ENCODE assay signal across 20 cellular contexts in the genomic region with DNA sequence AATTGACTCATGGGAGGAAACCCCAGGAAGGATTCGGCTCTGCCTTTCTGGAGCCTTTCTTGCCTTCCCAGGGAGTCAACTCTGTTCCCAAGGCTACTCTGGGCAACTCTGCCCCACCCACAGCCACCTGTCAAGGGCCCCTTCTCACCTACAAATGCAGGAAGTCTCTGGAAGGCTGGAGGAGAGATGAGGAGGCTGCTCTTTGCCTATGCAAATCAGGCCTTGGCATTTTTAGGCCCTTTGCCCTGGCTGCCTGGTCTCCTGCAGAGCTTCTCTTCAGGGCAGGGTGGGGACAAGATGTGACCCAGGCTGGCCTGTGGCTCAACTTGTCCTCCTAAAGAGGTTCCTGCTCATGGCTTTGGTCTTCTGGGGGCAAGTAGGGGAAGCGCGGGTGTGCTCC. TPM values are rescaled to one million over a fixed set of nuclear protein-coding genes. Genes with fewer than 3 reads are reported as not detected.
A peak's percentile ranks its signal among the peaks of the same experiment; 100 is the strongest.
DNase-seq lines count a peak whose midpoint lies in the region; ATAC-seq and TF ChIP-seq lines count a peak whose summit lies in the region.
"Had no signal": no experiment of that assay in that cellular context is flagged by ENCODE, and none has a peak within 500 bp of the region (broad histone marks: within the 10 kb centered on the region; RNA-seq: fewer than 3 reads in every experiment).

No MANE protein-coding gene starts in this region.

- H3K27ac Mint-ChIP-seq in activated CD4-positive, alpha-beta T cell treated with anti-CD3 and anti-CD28 coated beads, Interleukin-2, amount 10 ng/mL, durations not matched to agents 7 days and 5 days, result no peak overlapping the region
- H3K27ac Mint-ChIP-seq: CD4-positive, alpha-beta memory T cell; effector memory CD8-positive, alpha-beta T cell had no signal

- intact Hi-C loops in Right ventricle myocardium inferior (cut with DNase I) (no loop called here), left ventricle myocardium inferior (cut with micrococcal nuclease) (no loop called here), left colon (cut with DNase I, micrococcal nuclease) (no loop called here), gastrocnemius medialis (cut with DNase I; ENCODE audit: low total_unique reads) (no loop called here)

- TF ChIP-seq POLR2A in Peyer's patch (IDR thresholded peaks at IDR 0.05) (no peak), gastrocnemius medialis (IDR thresholded peaks at IDR 0.05) (no peak)

- no peaks in the 10 kb centered on the region for H3K36me3 Mint-ChIP-seq in activated CD4-positive, alpha-beta T cell treated with anti-CD3 and anti-CD28 coated beads, Interleukin-2, amount 10 ng/mL, durations not matched to agents 7 days and 5 days (ENCODE audit: low read depth)
- H3K36me3 Mint-ChIP-seq: CD4-positive, alpha-beta memory T cell had no signal

- H3K4me1 ChIP-seq in left ventricle myocardium inferior (peaks cover 25% of the 10 kb centered on the region), Peyer's patch (peaks cover 0 to 21% (median 5%) of the 10 kb centered on the region in 4 donors), gastrocnemius medialis (peaks cover 5 to 12% of the 10 kb centered on the region in 2 donors)

- no peak overlapping the region for H3K4me3 Mint-ChIP-seq in activated CD4-positive, alpha-beta T cell treated with anti-CD3 and anti-CD28 coated beads, Interleukin-2, amount 10 ng/mL, durations not matched to agents 7 days and 5 days
- H3K4me3 Mint-ChIP-seq: central memory CD8-positive, alpha-beta T cell; effector memory CD8-positive, alpha-beta T cell had no signal

- POLR2A ChIA-PET in activated CD4-positive, alpha-beta T cell treated with anti-CD3 and anti-CD28 coated beads, Interleukin-2, amount 10 ng/mL, durations not matched to agents 7 days and 5 days (lab: Charles Lee), result no interaction called here

- ATAC-seq in Right ventricle myocardium inferior (no peak), left colon (peak; percentile 56), GM19035 (IDR thresholded peaks at IDR 0.05; ENCODE audit: unreplicated experiment) (no peak), gastrocnemius medialis (no peak)
- ATAC-seq: effector memory CD8-positive, alpha-beta T cell; left lobe of liver; right lobe of liver had no signal

- no peak overlapping the region for H3K4me3 ChIP-seq in left ventricle myocardium inferior
- no peak overlapping the region for H3K4me3 ChIP-seq in Peyer's patch
- H3K4me3 ChIP-seq in gastrocnemius medialis, result no peak overlapping the region
- H3K4me3 ChIP-seq: ovary, right lobe of liver, uterus had no signal

- no peak for TF ChIP-seq CTCF in left ventricle myocardium inferior (IDR thresholded peaks at IDR 0.05; ENCODE audit: borderline replicate concordance)
- no peak for TF ChIP-seq CTCF in Peyer's patch (IDR thresholded peaks at IDR 0.05)
- TF ChIP-seq CTCF in gastrocnemius medialis (IDR thresholded peaks at IDR 0.05 in 4 of 5, conservative IDR thresholded peaks at IDR 0.05 in 1 of 5), result no peak

- CTCF ChIA-PET in activated CD4-positive, alpha-beta T cell treated with anti-CD3 and anti-CD28 coated beads, Interleukin-2, amount 10 ng/mL, durations not matched to agents 7 days and 5 days (lab: Charles Lee), result interaction anchor here (2.1 kb wide), 1 partner anchor 11 kb away, joined by 5 read pairs; no protein-coding TSS in a partner anchor

- H3K36me3 ChIP-seq in left ventricle myocardium inferior (no peaks in the 10 kb centered on the region), Peyer's patch (no peaks in the 10 kb centered on the region), gastrocnemius medialis (no peaks in the 10 kb centered on the region)
- H3K36me3 ChIP-seq: ovary, right lobe of liver, uterus had no signal

- H3K4me1 Mint-ChIP-seq in activated CD4-positive, alpha-beta T cell treated with anti-CD3 and anti-CD28 coated beads, Interleukin-2, amount 10 ng/mL, durations not matched to agents 7 days and 5 days, result peaks cover 18% of the 10 kb centered on the region

- H3K9me3 ChIP-seq in left ventricle myocardium inferior (replicated peaks) (no peaks in the 10 kb centered on the region), Peyer's patch (no peaks in the 10 kb centered on the region), gastrocnemius medialis (no peaks in the 10 kb centered on the region)
- H3K9me3 ChIP-seq: ovary, right lobe of liver, uterus had no signal

- in situ Hi-C loops in gastrocnemius medialis (cut with MboI; ENCODE audit: low sequenced_read_pairs in 4 of 4), result loop anchor here in 3 of 4 donors (25.0 kb wide), 2 partner anchors 264 to 489 kb away; partner anchors contain the start of gene PTPRF (in 2 of the 3)

- DNase-seq in Right ventricle myocardium inferior (ENCODE audit: missing footprints) (peak; percentile 33), left ventricle myocardium inferior (no peak), Peyer's patch (peak; percentile 34 to 77 (median 75)), left colon (peak; percentile 73 to 87), gastrocnemius medialis (no peak), NCI-H446 treated with DMSO at 0.1 percent for 48 hours (lab: John Stamatoyannopoulos, UW) (no peak)
- no peak for DNase-seq in activated CD4-positive, alpha-beta T cell treated with anti-CD3 and anti-CD28 coated beads, Interleukin-2, amount 10 ng/mL, durations not matched to agents 7 days and 5 days
- DNase-seq: activated CD4-positive, CD25-positive, alpha-beta regulatory T cell; activated effector memory CD4-positive, alpha-beta T cell treated with Interleukin-2 at 50 U/mL for 16 hours; amygdala; CD4-positive, alpha-beta memory T cell; effector memory CD8-positive, alpha-beta T cell; NCI-H187; NCI-H748 treated with DMSO at 0.1 percent for 48 hours; ovary; right lobe of liver; uterus had no signal

- no peaks in the 10 kb centered on the region for H3K27me3 Mint-ChIP-seq in activated CD4-positive, alpha-beta T cell treated with anti-CD3 and anti-CD28 coated beads, Interleukin-2, amount 10 ng/mL, durations not matched to agents 7 days and 5 days
- H3K27me3 Mint-ChIP-seq: central memory CD8-positive, alpha-beta T cell; effector memory CD8-positive, alpha-beta T cell had no signal

- H3K27me3 ChIP-seq in left ventricle myocardium inferior (ENCODE audit: low read depth) (peaks cover 6% of the 10 kb centered on the region), Peyer's patch (no peaks in the 10 kb centered on the region), gastrocnemius medialis (no peaks in the 10 kb centered on the region)
- H3K27me3 ChIP-seq: ovary, right lobe of liver, uterus had no signal

- H3K27ac ChIP-seq in left ventricle myocardium inferior (replicated peaks), result no peak overlapping the region
- H3K27ac ChIP-seq in Peyer's patch, result peak overlapping the region; percentile 31 to 77 (median 64)
- H3K27ac ChIP-seq in gastrocnemius medialis, result no peak overlapping the region
- H3K27ac ChIP-seq: ovary, right lobe of liver, uterus had no signal

- no peaks in the 10 kb centered on the region for H3K9me3 Mint-ChIP-seq in activated CD4-positive, alpha-beta T cell treated with anti-CD3 and anti-CD28 coated beads, Interleukin-2, amount 10 ng/mL, durations not matched to agents 7 days and 5 days
- H3K9me3 Mint-ChIP-seq: CD4-positive, alpha-beta memory T cell; central memory CD8-positive, alpha-beta T cell; effector memory CD8-positive, alpha-beta T cell had no signal

RNA-seq across cellular contexts. Expression of gene SLC6A9, which starts 5.4 kb away (rescaled TPM):
- total RNA-seq in Right ventricle myocardium inferior (1.5 TPM), left ventricle myocardium inferior (1.2 TPM), Peyer's patch (10 to 100 TPM in 2 of 4 donors, 1 to 10 TPM in 2; 8.8 to 19.0 (median 11.5) TPM), left colon (10 to 100 TPM; 35.3 to 42.3 TPM), gastrocnemius medialis (under 1 TPM in 3 of 4 donors, not detected in 1; 0.16 to 0.63 (median 0.29) TPM)
- total RNA-seq in activated CD4-positive, alpha-beta T cell treated with anti-CD3 and anti-CD28 coated beads, Interleukin-2, amount 10 ng/mL, durations not matched to agents 7 days and 5 days, result 1 to 10 TPM; 4.0 to 4.8 TPM

RNA-seq across cellular contexts. Expression of gene CCDC24, which starts 34.4 kb away (rescaled TPM):
- total RNA-seq in Right ventricle myocardium inferior (0.89 TPM), left ventricle myocardium inferior (1.4 TPM), Peyer's patch (10 to 100 TPM; 12.4 to 18.2 (median 15.7) TPM), left colon (10 to 100 TPM; 22.4 to 22.6 TPM), gastrocnemius medialis (1 to 10 TPM in 2 of 4 donors, under 1 TPM in 2; 0.73 to 2.9 (median 1.2) TPM)
- 1 to 10 TPM in 1 of 2 experiments, under 1 TPM in 1; 0.71 to 1.3 TPM for total RNA-seq in activated CD4-positive, alpha-beta T cell treated with anti-CD3 and anti-CD28 coated beads, Interleukin-2, amount 10 ng/mL, durations not matched to agents 7 days and 5 days

RNA-seq across cellular contexts. Expression of gene B4GALT2, which starts 46.8 kb away (rescaled TPM):
- total RNA-seq in Right ventricle myocardium inferior (39.1 TPM), left ventricle myocardium inferior (40.3 TPM), Peyer's patch (10 to 100 TPM in 3 of 4 donors, 1 to 10 TPM in 1; 8.2 to 28.9 (median 22.2) TPM), left colon (10 to 100 TPM; 22.7 to 28.6 TPM), gastrocnemius medialis (10 to 100 TPM; 63.5 to 97.8 (median 72.1) TPM)
- total RNA-seq in activated CD4-positive, alpha-beta T cell treated with anti-CD3 and anti-CD28 coated beads, Interleukin-2, amount 10 ng/mL, durations not matched to agents 7 days and 5 days, result 1 to 10 TPM; 8.0 to 9.3 TPM

RNA-seq across cellular contexts. Expression of gene ATP6V0B, which starts 51.1 kb away (rescaled TPM):
- total RNA-seq in Right ventricle myocardium inferior, result 84.5 TPM
- total RNA-seq in left ventricle myocardium inferior, result 80.6 TPM
- total RNA-seq in Peyer's patch, result 100 to 1,000 TPM in 2 of 4 donors, 10 to 100 TPM in 2; 87.5 to 218 (median 122) TPM
- total RNA-seq in left colon, result 100 to 1,000 TPM; 166 to 182 TPM
- 100 to 1,000 TPM; 156 to 242 (median 195) TPM for total RNA-seq in gastrocnemius medialis
- 100 to 1,000 TPM in 1 of 2 experiments, 10 to 100 TPM in 1; 90.1 to 112 TPM for total RNA-seq in activated CD4-positive, alpha-beta T cell treated with anti-CD3 and anti-CD28 coated beads, Interleukin-2, amount 10 ng/mL, durations not matched to agents 7 days and 5 days

RNA-seq across cellular contexts. Expression of gene DPH2, which starts 56.0 kb away (rescaled TPM):
- 14.8 TPM for total RNA-seq in Right ventricle myocardium inferior
- total RNA-seq in left ventricle myocardium inferior, result 18.2 TPM
- total RNA-seq in Peyer's patch, result 100 to 1,000 TPM in 1 of 4 donors, 10 to 100 TPM in 3; 16.6 to 106 (median 38.6) TPM
- 10 to 100 TPM; 17.8 to 24.7 TPM for total RNA-seq in left colon
- total RNA-seq in gastrocnemius medialis, result 10 to 100 TPM; 53.1 to 68.3 (median 55.3) TPM
- 10 to 100 TPM; 28.0 to 30.0 TPM for total RNA-seq in activated CD4-positive, alpha-beta T cell treated with anti-CD3 and anti-CD28 coated beads, Interleukin-2, amount 10 ng/mL, durations not matched to agents 7 days and 5 days

Comparison
In these comparisons a context has a peak if more than half of its experiments do, and no peak if none do; other contexts are left out.
1. DNase-seq: peak in Right ventricle myocardium inferior (single experiment), Peyer's patch (3 of 3) and left colon (2 of 2); none in left ventricle myocardium inferior (single experiment), gastrocnemius medialis (0 of 2), NCI-H446 treated with DMSO at 0.1 percent for 48 hours (single experiment) and activated CD4-positive, alpha-beta T cell treated with anti-CD3 and anti-CD28 coated beads, Interleukin-2, amount 10 ng/mL, durations not matched to agents 7 days and 5 days (single experiment).
2. H3K27ac ChIP-seq: peak in Peyer's patch (4 of 4); none in left ventricle myocardium inferior (single experiment) and gastrocnemius medialis (0 of 4).